27 cellular contexts compared by ENCODE assay signal in genomic region chr17:17343896-17344506, GRCh38. TPM values are rescaled to one million over a fixed set of nuclear protein-coding genes. Genes with fewer than 3 reads are reported as not detected.
DNase-seq lines count a peak whose midpoint lies in the region; ATAC-seq and TF ChIP-seq lines count a peak whose summit lies in the region.
"Had no signal": no experiment of that assay in that cellular context is flagged by ENCODE, and none has a peak within 500 bp of the region (broad histone marks: within the 10 kb centered on the region; RNA-seq: fewer than 3 reads in every experiment).

No MANE protein-coding gene starts in this region.

- no peaks in the 10 kb centered on the region for H3K9me3 ChIP-seq in right atrium auricular region
- H3K9me3 ChIP-seq in endodermal cell (ENCODE audit: control insufficient read depth, low read length), result no peaks in the 10 kb centered on the region
- H3K9me3 ChIP-seq in SK-N-SH, result no peaks in the 10 kb centered on the region
- H3K9me3 ChIP-seq: gastroesophageal sphincter, prostate gland, testis had no signal

- TF ChIP-seq CTCF in right atrium auricular region (IDR thresholded peaks at IDR 0.05), result no peak
- TF ChIP-seq CTCF in endodermal cell (conservative IDR thresholded peaks at IDR 0.05), result no peak
- no peak for TF ChIP-seq CTCF in SK-N-SH (IDR thresholded peaks at IDR 0.05)

- no peaks in the 10 kb centered on the region for H3K36me3 Mint-ChIP-seq in endodermal cell (ENCODE audit: low read depth)

- H3K79me2 ChIP-seq in SK-N-SH (ENCODE audit: insufficient read depth), result no peaks in the 10 kb centered on the region

- intact Hi-C loops in Right ventricle myocardium superior (cut with DNase I), result no loop called here
- intact Hi-C loops in posterior vena cava (cut with DNase I), result no loop called here

- H3K9ac ChIP-seq in endodermal cell (ENCODE audit: extremely low read depth, low read length, poor library complexity, severe bottlenecking) (no peak overlapping the region), SK-N-SH (no peak overlapping the region)

- POLR2A ChIA-PET in SK-N-SH (lab: Yijun Ruan, JAX), result no interaction called here

- no peak overlapping the region for H3K27ac Mint-ChIP-seq in endodermal cell
- H3K27ac Mint-ChIP-seq: B cell had no signal

- no peaks in the 10 kb centered on the region for H3K27me3 ChIP-seq in right atrium auricular region
- no peaks in the 10 kb centered on the region for H3K27me3 ChIP-seq in endodermal cell (ENCODE audit: control insufficient read depth, insufficient read depth, low read length, poor library complexity, severe bottlenecking)
- no peaks in the 10 kb centered on the region for H3K27me3 ChIP-seq in SK-N-SH (ENCODE audit: insufficient read depth)
- H3K27me3 ChIP-seq: gastroesophageal sphincter, testis had no signal

- H3K4me1 Mint-ChIP-seq in endodermal cell, result no peaks in the 10 kb centered on the region
- H3K4me1 Mint-ChIP-seq: B cell had no signal

- H3F3A ChIP-seq in SK-N-SH (replicated peaks; ENCODE audit: insufficient read depth), result no peaks in the 10 kb centered on the region

- H3K4me2 ChIP-seq in SK-N-SH, result no peak overlapping the region

- H3K36me3 ChIP-seq in right atrium auricular region, result no peaks in the 10 kb centered on the region
- no peaks in the 10 kb centered on the region for H3K36me3 ChIP-seq in endodermal cell (ENCODE audit: control insufficient read depth, insufficient read depth, low read length)
- peaks cover 0 to 2% of the 10 kb centered on the region in 2 experiments for H3K36me3 ChIP-seq in SK-N-SH (replicated peaks in 1 of 2; ENCODE audit: control insufficient read depth in 1 of 2, insufficient read depth in 2 of 2, low read length in 1 of 2)
- H3K36me3 ChIP-seq: prostate gland had no signal

- H3K9me2 ChIP-seq in SK-N-SH, result no peaks in the 10 kb centered on the region

- H4K20me1 ChIP-seq in SK-N-SH (ENCODE audit: insufficient read depth), result no peaks in the 10 kb centered on the region

- no peak overlapping the region for H3K4me3 ChIP-seq in right atrium auricular region
- H3K4me3 ChIP-seq in endodermal cell (ENCODE audit: low read length), result no peak overlapping the region
- H3K4me3 ChIP-seq in SK-N-SH (ENCODE audit: low read depth in 2 of 2, low read length in 1 of 2), result no peak overlapping the region
- H3K4me3 ChIP-seq: gastroesophageal sphincter, GM12878, K562, prostate gland, testis had no signal

- H3K27ac ChIP-seq in right atrium auricular region (no peak overlapping the region), endodermal cell (ENCODE audit: low read depth, low read length) (no peak overlapping the region), SK-N-SH (ENCODE audit: low read depth in 2 of 2, low read length in 1 of 2) (no peak overlapping the region)
- H3K27ac ChIP-seq: gastroesophageal sphincter, prostate gland, testis, VCaP had no signal

- DNase-seq in Right ventricle myocardium superior, result peak; percentile 10
- DNase-seq in right atrium auricular region (ENCODE audit: low spot score), result no peak
- peak; percentile 39 for DNase-seq in endodermal cell
- peak; percentile 49 for DNase-seq in posterior vena cava (ENCODE audit: low spot score)
- DNase-seq in GDM1 (lab: John Stamatoyannopoulos, UW), result no peak
- DNase-seq in SK-N-SH, result no peak
- no peak for DNase-seq in nucleus accumbens (lab: John Stamatoyannopoulos, UW)
- DNase-seq: activated CD4-positive, alpha-beta T cell treated with anti-CD3 and anti-CD28 coated beads for 48 hours; activated gamma-delta T cell treated with Interleukin-2 at 50 U/mL for 16 hours; cerebellar nuclear complex; DMS 273 treated with DMSO at 0.1 percent for 48 hours; EL; GOT3; mesenchymal stem cell; NCI-H1048; NCI-H1694; NCI-H446 treated with DMSO at 0.1 percent for 48 hours; NCI-H774; stimulated activated naive CD4-positive, alpha-beta T cell treated with Interleukin-2 at 50 U/mL for 16 hours; T1000; testis had no signal

- no peak for TF ChIP-seq RAD21 in SK-N-SH (IDR thresholded peaks at IDR 0.05; ENCODE audit: low read length)

- no peaks in the 10 kb centered on the region for H3K27me3 Mint-ChIP-seq in endodermal cell (ENCODE audit: insufficient read depth)
- H3K27me3 Mint-ChIP-seq: B cell had no signal

- CTCF ChIA-PET in SK-N-SH (lab: Yijun Ruan, JAX), result interaction anchor here (1.3 to 2.7 kb wide), 2 partner anchors 11 to 298 kb away, joined by 4 to 15 read pairs; no protein-coding TSS in a partner anchor

- H3K9me3 Mint-ChIP-seq in endodermal cell, result no peaks in the 10 kb centered on the region

- H3K4me1 ChIP-seq in right atrium auricular region (no peaks in the 10 kb centered on the region), endodermal cell (ENCODE audit: control insufficient read depth, insufficient read depth, low read length) (no peaks in the 10 kb centered on the region), SK-N-SH (ENCODE audit: control insufficient read depth in 1 of 2, insufficient read depth in 2 of 2, low read depth in 1 of 2, low read length in 1 of 2) (no peaks in the 10 kb centered on the region; a peak in 1 of 4 replicates)
- H3K4me1 ChIP-seq: gastroesophageal sphincter, prostate gland, testis had no signal

- H3K4me3 Mint-ChIP-seq in endodermal cell, result no peak overlapping the region
- H3K4me3 Mint-ChIP-seq: B cell had no signal

- WGBS in endodermal cell (ENCODE audit: insufficient coverage in 1 of 2, insufficient read length in 1 of 2), 2 experiments, result 90 to 91% methylated on average over 9 to 14 of the region's 14 CpGs
- 89% methylated on average over 12 of the region's 14 CpGs for WGBS in SK-N-SH (ENCODE audit: low lambda C conversion rate)

- no peak for TF ChIP-seq EP300 in SK-N-SH (IDR thresholded peaks at IDR 0.05; ENCODE audit: borderline replicate concordance in 1 of 2, low read depth in 1 of 2, low read length in 1 of 2)

- H2AFZ ChIP-seq in SK-N-SH (ENCODE audit: low read depth), result no peak overlapping the region

- ATAC-seq in Right ventricle myocardium superior (ENCODE audit: poor library complexity), result no peak
- ATAC-seq: gastroesophageal sphincter, GM12878, K562 had no signal

TF ChIP-seq in SK-N-SH, 30 proteins besides CTCF, POLR2A, EP300 and RAD21:
- TF ChIP-seq GATA2 (CRISPR knock-in tag; IDR thresholded peaks at IDR 0.05), result no peak
- TF ChIP-seq FOXM1 (IDR thresholded peaks at IDR 0.05; ENCODE audit: low read depth), result no peak
- no peak for TF ChIP-seq MXI1 (IDR thresholded peaks at IDR 0.05; ENCODE audit: low read depth, low read length)
- TF ChIP-seq CHD2 (IDR thresholded peaks at IDR 0.05; ENCODE audit: low read length, partially characterized antibody), result no peak

RNA-seq across cellular contexts. Expression of gene NT5M, which starts 40.8 kb away (rescaled TPM):
- 8.5 TPM for total RNA-seq in Right ventricle myocardium superior
- total RNA-seq in right atrium auricular region, result 1 to 10 TPM; 4.3 to 6.7 TPM
- total RNA-seq in endodermal cell, result 10 to 100 TPM in 1 of 2 donors, 1 to 10 TPM in 1; 6.5 to 11.8 TPM
- 6.3 TPM for polyA plus RNA-seq in endodermal cell (2013, experiment 1 of 2)
- polyA plus RNA-seq in endodermal cell (2013, experiment 2 of 2), result 6.3 TPM
- total RNA-seq in posterior vena cava, result 1 to 10 TPM; 2.8 to 3.0 TPM
- 3.3 and 3.9 TPM in 2 replicates for polyA plus RNA-seq in SK-N-SH (2012; rRNA removed)
- polyA plus RNA-seq in SK-N-SH (2012; cell fraction: cytosol; rRNA removed), result 1.6 and 2.4 TPM in 2 replicates
- polyA plus RNA-seq in SK-N-SH (2012; cell fraction: nucleus; rRNA removed), result 4.1 and 5.3 TPM in 2 replicates

Comparison
In these comparisons a context has a peak if more than half of its experiments do, and no peak if none do; other contexts are left out.
1. DNase-seq: peak in Right ventricle myocardium superior (single experiment), endodermal cell (single experiment) and posterior vena cava (single experiment); none in right atrium auricular region (single experiment), GDM1 (single experiment), SK-N-SH (single experiment) and nucleus accumbens (0 of 56).